In the genomic region with DNA sequence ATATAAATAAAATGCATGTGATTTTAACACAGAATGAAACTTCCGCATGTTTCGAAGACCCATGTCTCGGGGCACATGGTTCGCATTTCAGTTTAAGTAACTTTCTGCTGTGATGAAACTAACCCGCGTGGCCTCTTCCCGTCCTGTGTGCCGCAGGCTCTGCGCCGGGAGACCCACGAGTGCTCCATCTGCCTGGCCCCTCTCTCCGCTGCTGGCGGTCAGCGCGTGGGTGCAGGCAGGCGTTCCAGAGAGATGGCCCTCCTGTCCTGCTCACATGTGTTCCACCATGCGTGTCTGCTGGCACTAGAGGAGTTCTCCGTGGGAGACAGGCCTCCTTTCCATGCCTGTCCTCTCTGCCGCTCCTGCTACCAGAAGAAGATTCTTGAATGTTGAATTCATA, we compare ENCODE assay signal across 34 cellular contexts.
"Had no signal": no experiment of that assay in that cellular context is flagged by ENCODE, and none has a peak within 500 bp of the region (broad histone marks: within the 10 kb centered on the region; RNA-seq: fewer than 3 reads in every experiment).

No MANE protein-coding gene starts in this region.

- H3K4me1 ChIP-seq: adrenal gland, body of pancreas, breast epithelium had no signal

- ATAC-seq: activated CD8-positive, alpha-beta T cell treated with anti-CD3 and anti-CD28 coated beads for 36 hours; activated T-cell treated with anti-CD3 and anti-CD28 coated beads, Interleukin-2, amount 50 U/mL, for 4 hours; activated T-cell treated with anti-CD3 and anti-CD28 coated beads, Interleukin-2, amount 50 U/mL, for 72 hours; activated T-helper 17 cell treated with anti-CD3 and anti-CD28 coated beads, Interleukin-2, amount 50 U/mL, for 72 hours; body of pancreas had no signal

- H3K9me3 Mint-ChIP-seq: activated B cell treated with CpG ODN at 0.5 μM for 24 hours; activated CD4-positive, alpha-beta memory T cell treated with anti-CD3 and anti-CD28 coated beads for 36 hours; activated CD4-positive, alpha-beta T cell treated with anti-CD3 and anti-CD28 coated beads, Interleukin-2, amount 10 ng/mL, durations not matched to agents 24 days and 14 days; activated CD8-positive, alpha-beta T cell treated with anti-CD3 and anti-CD28 coated beads for 36 hours; activated naive CD4-positive, alpha-beta T cell treated with anti-CD3 and anti-CD28 coated beads for 36 hours; activated naive CD4-positive, alpha-beta T cell treated with anti-CD3 and anti-CD28 coated beads, Interleukin-2, amount 50 U/mL, for 24 hours; activated naive CD8-positive, alpha-beta T cell treated with anti-CD3 and anti-CD28 coated beads for 36 hours; activated T-cell treated with anti-CD3 and anti-CD28 coated beads, Interleukin-2, amount 50 U/mL, for 4 hours; activated T-cell treated with anti-CD3 and anti-CD28 coated beads, Interleukin-2, amount 50 U/mL, for 72 hours; activated T-helper 1 cell treated with anti-CD3 and anti-CD28 coated beads, Interleukin-12 subunit alpha, Interleukin-12 subunit beta, Interleukin-2, Interleukin-4 antibody, amounts not matched to agents 30 ng/mL and 10 ng/mL and 1 ng/mL, durations not matched to agents 14 hours and 24 hours and 36 hours; activated T-helper 17 cell treated with anti-CD3 and anti-CD28 coated beads, Interleukin-2, amount 50 U/mL, for 72 hours; T-helper 1 cell treated with Interleukin-12 subunit alpha and Interleukin-12 subunit beta and Interleukin-4 antibody, amounts not matched to agents 30 μg/mL and 1 μg/mL, for 36 hours; T-helper 2 cell treated with Interferon-gamma antibody and Interleukin-4, amounts not matched to agents 5 μg/mL and 100 μg/mL, for 36 hours had no signal

- H3K4me1 Mint-ChIP-seq: activated B cell treated with CpG ODN at 0.5 μM for 24 hours; activated naive CD4-positive, alpha-beta T cell treated with anti-CD3 and anti-CD28 coated beads, Interleukin-2, amount 50 U/mL, for 24 hours; activated naive CD8-positive, alpha-beta T cell treated with anti-CD3 and anti-CD28 coated beads for 36 hours; activated T-helper 17 cell treated with anti-CD3 and anti-CD28 coated beads, Interleukin-2, amount 50 U/mL, for 72 hours had no signal

- H3K4me3 ChIP-seq: adrenal gland, body of pancreas, breast epithelium had no signal

- H3K27ac Mint-ChIP-seq: activated B cell treated with CpG ODN at 0.5 μM for 24 hours; activated CD4-positive, alpha-beta memory T cell treated with anti-CD3 and anti-CD28 coated beads for 36 hours; activated CD8-positive, alpha-beta T cell treated with anti-CD3 and anti-CD28 coated beads for 36 hours; activated naive CD4-positive, alpha-beta T cell treated with anti-CD3 and anti-CD28 coated beads for 36 hours; activated naive CD4-positive, alpha-beta T cell treated with anti-CD3 and anti-CD28 coated beads, Interleukin-2, amount 50 U/mL, for 24 hours; activated naive CD8-positive, alpha-beta T cell treated with anti-CD3 and anti-CD28 coated beads for 36 hours; activated T-cell treated with anti-CD3 and anti-CD28 coated beads, Interleukin-2, amount 50 U/mL, for 72 hours; activated T-helper 1 cell treated with anti-CD3 and anti-CD28 coated beads, Interleukin-12 subunit alpha, Interleukin-12 subunit beta, Interleukin-2, Interleukin-4 antibody, amounts not matched to agents 30 ng/mL and 10 ng/mL and 1 ng/mL, durations not matched to agents 14 hours and 24 hours and 36 hours; activated T-helper 17 cell treated with anti-CD3 and anti-CD28 coated beads, Interleukin-2, amount 50 U/mL, for 72 hours; T-helper 1 cell treated with Interleukin-12 subunit alpha and Interleukin-12 subunit beta and Interleukin-4 antibody, amounts not matched to agents 30 μg/mL and 1 μg/mL, for 36 hours; T-helper 2 cell treated with Interferon-gamma antibody and Interleukin-4, amounts not matched to agents 5 μg/mL and 100 μg/mL, for 36 hours had no signal

- H3K4me3 Mint-ChIP-seq: activated B cell treated with CpG ODN at 0.5 μM for 24 hours; activated CD4-positive, alpha-beta memory T cell treated with anti-CD3 and anti-CD28 coated beads for 36 hours; activated CD4-positive, alpha-beta T cell treated with anti-CD3 and anti-CD28 coated beads, Interleukin-2, amount 10 ng/mL, durations not matched to agents 24 days and 14 days; activated CD8-positive, alpha-beta T cell treated with anti-CD3 and anti-CD28 coated beads for 36 hours; activated naive CD4-positive, alpha-beta T cell treated with anti-CD3 and anti-CD28 coated beads for 36 hours; activated naive CD4-positive, alpha-beta T cell treated with anti-CD3 and anti-CD28 coated beads, Interleukin-2, amount 50 U/mL, for 24 hours; activated naive CD8-positive, alpha-beta T cell treated with anti-CD3 and anti-CD28 coated beads for 36 hours; activated T-cell treated with anti-CD3 and anti-CD28 coated beads, Interleukin-2, amount 50 U/mL, for 4 hours; activated T-cell treated with anti-CD3 and anti-CD28 coated beads, Interleukin-2, amount 50 U/mL, for 72 hours; activated T-helper 1 cell treated with anti-CD3 and anti-CD28 coated beads, Interleukin-12 subunit alpha, Interleukin-12 subunit beta, Interleukin-2, Interleukin-4 antibody, amounts not matched to agents 30 ng/mL and 10 ng/mL and 1 ng/mL, durations not matched to agents 14 hours and 24 hours and 36 hours; activated T-helper 17 cell treated with anti-CD3 and anti-CD28 coated beads, Interleukin-2, amount 50 U/mL, for 72 hours; T-helper 2 cell treated with Interferon-gamma antibody and Interleukin-4, amounts not matched to agents 5 μg/mL and 100 μg/mL, for 36 hours had no signal

- H3K36me3 ChIP-seq: breast epithelium had no signal

- H3K27me3 ChIP-seq: adrenal gland, body of pancreas, brain microvascular endothelial cell, breast epithelium had no signal

- H3K9me3 ChIP-seq: adrenal gland, body of pancreas, breast epithelium had no signal

- H3K27ac ChIP-seq: adrenal gland, body of pancreas, brain microvascular endothelial cell, breast epithelium, VCaP had no signal

- DNase-seq: activated B cell treated with CpG ODN at 0.5 μM for 24 hours; activated CD4-positive, alpha-beta memory T cell treated with anti-CD3 and anti-CD28 coated beads for 36 hours; activated CD4-positive, alpha-beta T cell treated with anti-CD3 and anti-CD28 coated beads for 4 hours; activated CD4-positive, alpha-beta T cell treated with anti-CD3 and anti-CD28 coated beads, Interleukin-2, amount 10 ng/mL, durations not matched to agents 24 days and 14 days; activated CD4-positive, alpha-beta T cell treated with anti-CD3 and anti-CD28 coated beads, Interleukin-2, amount 50 U/mL, for 1 hour; activated CD4-positive, alpha-beta T cell treated with anti-CD3 and anti-CD28 coated beads, Interleukin-2, amount 50 U/mL, for 4 hours; activated CD4-positive, CD25-positive, alpha-beta regulatory T cell treated with anti-CD3 and anti-CD28 coated beads, Interleukin-2, amount 50 U/mL, for 72 hours; activated CD8-positive, alpha-beta memory T cell treated with anti-CD3 and anti-CD28 coated beads, Interleukin-2, amount 50 U/mL, for 4 hours; activated CD8-positive, alpha-beta T cell treated with anti-CD3 and anti-CD28 coated beads for 36 hours; activated effector memory CD4-positive, alpha-beta T cell treated with anti-CD3 and anti-CD28 coated beads, Interleukin-2, amount 50 U/mL, for 16 hours; activated gamma-delta T cell treated with Interleukin-2 at 50 U/mL for 16 hours; activated naive CD4-positive, alpha-beta T cell; activated naive CD4-positive, alpha-beta T cell treated with anti-CD3 and anti-CD28 coated beads for 36 hours; activated naive CD8-positive, alpha-beta T cell treated with anti-CD3 and anti-CD28 coated beads for 36 hours; activated T-cell treated with anti-CD3 and anti-CD28 coated beads for 4 hours; activated T-cell treated with anti-CD3 and anti-CD28 coated beads, Interleukin-2, amount 50 U/mL, for 1 hour; activated T-cell treated with anti-CD3 and anti-CD28 coated beads, Interleukin-2, amount 50 U/mL, for 4 hours; activated T-cell treated with anti-CD3 and anti-CD28 coated beads, Interleukin-2, amount 50 U/mL, for 72 hours; adrenal gland; amniotic stem cell; aorta; body of pancreas; brain microvascular endothelial cell; central memory CD4-positive, alpha-beta T cell; T-helper 1 cell; T-helper 2 cell; T-helper 9 cell had no signal

- H3K27me3 Mint-ChIP-seq: activated B cell treated with CpG ODN at 0.5 μM for 24 hours; activated CD4-positive, alpha-beta memory T cell treated with anti-CD3 and anti-CD28 coated beads for 36 hours; activated CD4-positive, alpha-beta T cell treated with anti-CD3 and anti-CD28 coated beads, Interleukin-2, amount 10 ng/mL, durations not matched to agents 24 days and 14 days; activated CD8-positive, alpha-beta T cell treated with anti-CD3 and anti-CD28 coated beads for 36 hours; activated naive CD4-positive, alpha-beta T cell treated with anti-CD3 and anti-CD28 coated beads, Interleukin-2, amount 50 U/mL, for 24 hours; activated naive CD8-positive, alpha-beta T cell treated with anti-CD3 and anti-CD28 coated beads for 36 hours; activated T-helper 17 cell treated with anti-CD3 and anti-CD28 coated beads, Interleukin-2, amount 50 U/mL, for 72 hours had no signal
